ENCODE assay signal across 9 cellular contexts in genomic region chr2:159098815-159099455, GRCh38.
DNase-seq lines count a peak whose midpoint lies in the region; ATAC-seq and TF ChIP-seq lines count a peak whose summit lies in the region.
"Had no signal": no experiment of that assay in that cellular context is flagged by ENCODE, and none has a peak within 500 bp of the region (broad histone marks: within the 10 kb centered on the region; RNA-seq: fewer than 3 reads in every experiment).

No MANE protein-coding gene starts in this region.

- TF ChIP-seq CTCF in RWPE2 (IDR thresholded peaks at IDR 0.05; ENCODE audit: poor library complexity, severe bottlenecking): no peak
- TF ChIP-seq CTCF in fibroblast of villous mesenchyme (IDR thresholded peaks at IDR 0.05; ENCODE audit: insufficient read depth, low read depth, low read length): no peak

- no peak overlapping the region for H3K4me3 Mint-ChIP-seq in stimulated activated naive CD8-positive, alpha-beta T cell treated with anti-CD3 and anti-CD28 coated beads, Interleukin-15, Interleukin-2, amounts not matched to agents 100 ng/mL and 50 ng/mL, for 24 hours

- H3K9me3 ChIP-seq in RWPE2 (ENCODE audit: severe bottlenecking): no peaks in the 10 kb centered on the region

- peaks cover 22% of the 10 kb centered on the region for H3K4me1 Mint-ChIP-seq in stimulated activated naive CD8-positive, alpha-beta T cell treated with anti-CD3 and anti-CD28 coated beads, Interleukin-15, Interleukin-2, amounts not matched to agents 100 ng/mL and 50 ng/mL, for 24 hours (ENCODE audit: low read depth)

- H3K4me1 ChIP-seq in RWPE2 (ENCODE audit: insufficient read depth, poor library complexity, severe bottlenecking): peaks cover 23% of the 10 kb centered on the region

- H3K27ac ChIP-seq in RWPE2 (ENCODE audit: poor library complexity, severe bottlenecking): peak overlapping the region; percentile 81

- no peaks in the 10 kb centered on the region for H3K27me3 Mint-ChIP-seq in stimulated activated naive CD8-positive, alpha-beta T cell treated with anti-CD3 and anti-CD28 coated beads, Interleukin-15, Interleukin-2, amounts not matched to agents 100 ng/mL and 50 ng/mL, for 24 hours

- ATAC-seq in GM21786 (IDR thresholded peaks at IDR 0.05; ENCODE audit: unreplicated experiment): peak; percentile 47
- peak; percentile 92 for ATAC-seq in RWPE2 (ENCODE audit: low read depth)
- ATAC-seq in GM18873 (IDR thresholded peaks at IDR 0.05; ENCODE audit: low FRiP score, unreplicated experiment): no peak
- ATAC-seq in GM18519 (IDR thresholded peaks at IDR 0.05; ENCODE audit: low FRiP score, unreplicated experiment): no peak

- H3K9me3 Mint-ChIP-seq in stimulated activated naive CD8-positive, alpha-beta T cell treated with anti-CD3 and anti-CD28 coated beads, Interleukin-15, Interleukin-2, amounts not matched to agents 100 ng/mL and 50 ng/mL, for 24 hours: peaks cover 8% of the 10 kb centered on the region

- DNase-seq in RWPE2 (ENCODE audit: low spot score) (no peak), fibroblast of villous mesenchyme (ENCODE audit: low read depth) (peak; percentile 72), NCI-H1092 treated with DMSO at 0.1 percent for 48 hours (lab: John Stamatoyannopoulos, UW) (no peak)
- DNase-seq: activated gamma-delta T cell treated with Interleukin-2 at 50 U/mL for 16 hours, GF-D8 had no signal

- H3K4me3 ChIP-seq in RWPE2 (ENCODE audit: severe bottlenecking) (no peak overlapping the region), fibroblast of villous mesenchyme (ENCODE audit: low read depth, low read length) (no peak overlapping the region)

- no peaks in the 10 kb centered on the region for H3K27me3 ChIP-seq in RWPE2 (ENCODE audit: insufficient read depth, poor library complexity, severe bottlenecking)

- peaks cover 5% of the 10 kb centered on the region for H3K36me3 Mint-ChIP-seq in stimulated activated naive CD8-positive, alpha-beta T cell treated with anti-CD3 and anti-CD28 coated beads, Interleukin-15, Interleukin-2, amounts not matched to agents 100 ng/mL and 50 ng/mL, for 24 hours (ENCODE audit: low read depth)

- peak overlapping the region; percentile 56 for H3K27ac Mint-ChIP-seq in stimulated activated naive CD8-positive, alpha-beta T cell treated with anti-CD3 and anti-CD28 coated beads, Interleukin-15, Interleukin-2, amounts not matched to agents 100 ng/mL and 50 ng/mL, for 24 hours

- H3K36me3 ChIP-seq in RWPE2 (ENCODE audit: low read depth): peaks cover 16% of the 10 kb centered on the region

Comparison
In these comparisons a context has a peak if more than half of its experiments do, and no peak if none do; other contexts are left out.
1. ATAC-seq: peak in GM21786 (single experiment) and RWPE2 (single experiment); none in GM18873 (single experiment) and GM18519 (single experiment).